Comparison of ENCODE assay signal across 8 cellular contexts in genomic region chr5:148828461-148829247, GRCh38. TPM values are rescaled to one million over a fixed set of nuclear protein-coding genes. Genes with fewer than 3 reads are reported as not detected.
DNase-seq lines count a peak whose midpoint lies in the region; ATAC-seq and TF ChIP-seq lines count a peak whose summit lies in the region.

No MANE protein-coding gene starts in this region.

- H3K9me3 Mint-ChIP-seq in IgD-negative memory B cell (no peaks in the 10 kb centered on the region), MCF 10A (ENCODE audit: unreplicated experiment) (no peaks in the 10 kb centered on the region)
- H3K9me3 Mint-ChIP-seq in naive thymus-derived CD4-positive, alpha-beta T cell, result no peaks in the 10 kb centered on the region

- H3K9me3 ChIP-seq in naive thymus-derived CD4-positive, alpha-beta T cell (ENCODE audit: control insufficient read depth in 2 of 3, low read length in 3 of 3), result no peaks in the 10 kb centered on the region

- H3K27ac Mint-ChIP-seq in IgD-negative memory B cell (peak overlapping the region; percentile 57 to 95 (median 84)), MCF 10A (ENCODE audit: low read depth, unreplicated experiment) (peak overlapping the region; percentile 91)
- no peak overlapping the region for H3K27ac Mint-ChIP-seq in naive thymus-derived CD4-positive, alpha-beta T cell

- no peak for ATAC-seq in naive thymus-derived CD4-positive, alpha-beta T cell
- ATAC-seq in HG02870 (IDR thresholded peaks at IDR 0.05; ENCODE audit: unreplicated experiment), result no peak
- no peak for ATAC-seq in sciatic nerve

- H3K4me1 ChIP-seq in naive thymus-derived CD4-positive, alpha-beta T cell (ENCODE audit: control insufficient read depth in 2 of 2, insufficient read depth in 2 of 2, low read length in 2 of 2), result peaks cover 7 to 28% of the 10 kb centered on the region in 2 donors

- H3K36me3 ChIP-seq in naive thymus-derived CD4-positive, alpha-beta T cell (ENCODE audit: control insufficient read depth in 2 of 3, insufficient read depth in 3 of 3, low read length in 3 of 3), result no peaks in the 10 kb centered on the region

- H3K4me1 Mint-ChIP-seq in IgD-negative memory B cell (peaks cover 44 to 74% (median 55%) of the 10 kb centered on the region in 3 donors), MCF 10A (ENCODE audit: insufficient read depth, unreplicated experiment) (peaks cover 66% of the 10 kb centered on the region)
- peaks cover 20 to 44% (median 33%) of the 10 kb centered on the region in 7 donors for H3K4me1 Mint-ChIP-seq in naive thymus-derived CD4-positive, alpha-beta T cell

- intact Hi-C loops in MCF 10A (cut with micrococcal nuclease), result loop anchor here (1.0 kb wide), 3 partner anchors 85 to 129 kb away; no protein-coding TSS in a partner anchor
- intact Hi-C loops in naive thymus-derived CD4-positive, alpha-beta T cell (cut with micrococcal nuclease), result loop anchor here (5.0 to 10.0 kb wide), 5 partner anchors 96 to 724 kb away; partner anchors contain the start of genes GRPEL2 (in 2 of the 2) and CSNK1A1 (in 1 of the 2)
- intact Hi-C loops in sciatic nerve (cut with DNase I), result no loop called here

- H3K27me3 ChIP-seq in naive thymus-derived CD4-positive, alpha-beta T cell (ENCODE audit: control insufficient read depth in 2 of 2, insufficient read depth in 2 of 2, low read length in 2 of 2), result no peaks in the 10 kb centered on the region

- TSS peak; percentile 29 for BruUV-seq in MCF 10A (replicated peaks; lab: Mats Ljungman, UMichigan)

- H3K27me3 Mint-ChIP-seq in IgD-negative memory B cell, result no peaks in the 10 kb centered on the region
- H3K27me3 Mint-ChIP-seq in MCF 10A (ENCODE audit: insufficient read depth, unreplicated experiment), result no peaks in the 10 kb centered on the region
- peaks cover 0 to 68% (median 5%) of the 10 kb centered on the region in 5 donors for H3K27me3 Mint-ChIP-seq in naive thymus-derived CD4-positive, alpha-beta T cell

- H3K36me3 Mint-ChIP-seq in IgD-negative memory B cell, result no peaks in the 10 kb centered on the region
- H3K36me3 Mint-ChIP-seq in MCF 10A (ENCODE audit: insufficient read depth, unreplicated experiment), result peaks cover 25% of the 10 kb centered on the region
- H3K36me3 Mint-ChIP-seq in naive thymus-derived CD4-positive, alpha-beta T cell, result no peaks in the 10 kb centered on the region

- H3K4me3 Mint-ChIP-seq in IgD-negative memory B cell, result peak overlapping the region; percentile 88 to 95 (median 95)
- peak overlapping the region; percentile 90 for H3K4me3 Mint-ChIP-seq in MCF 10A (ENCODE audit: unreplicated experiment)
- peak overlapping the region in 9 of 10 donors; percentile 4 to 93 (median 22) for H3K4me3 Mint-ChIP-seq in naive thymus-derived CD4-positive, alpha-beta T cell

- TF ChIP-seq CTCF in MCF 10A (IDR thresholded peaks at IDR 0.05; ENCODE audit: unreplicated experiment), result peak; percentile 58

- H3K4me3 ChIP-seq in naive thymus-derived CD4-positive, alpha-beta T cell (ENCODE audit: low read length), result peak overlapping the region; percentile 75

- DNase-seq in CD1c-positive myeloid dendritic cell (ENCODE audit: extremely low spot score) (peak; percentile 48), MCF 10A (ENCODE audit: unreplicated experiment) (peak; percentile 70), HuH-7.5 (ENCODE audit: low spot score) (no peak), sciatic nerve (ENCODE audit: low spot score) (no peak)
- no peak for DNase-seq in naive thymus-derived CD4-positive, alpha-beta T cell
- no peak for DNase-seq in effector CD8-positive, alpha-beta T cell (lab: John Stamatoyannopoulos, UW)

- POLR2A ChIA-PET in MCF 10A (lab: Yijun Ruan, JAX), result interaction anchor here (0.6 to 10.6 kb wide), 41 partner anchors 9 to 706 kb away, joined by 3 to 255 read pairs (median 5); no protein-coding TSS in a partner anchor
- POLR2A ChIA-PET in naive thymus-derived CD4-positive, alpha-beta T cell (lab: Charles Lee), result interaction anchor here (0.7 kb wide), 1 partner anchor 9 kb away, joined by 3 read pairs; no protein-coding TSS in a partner anchor

- CTCF ChIA-PET in MCF 10A (lab: Yijun Ruan, JAX), result interaction anchor here (0.5 to 9.6 kb wide), 47 partner anchors 8 to 719 kb away, joined by 3 to 150 read pairs (median 4); no protein-coding TSS in a partner anchor
- CTCF ChIA-PET in naive thymus-derived CD4-positive, alpha-beta T cell (lab: Charles Lee), result interaction anchor here (1.2 kb wide), 1 partner anchor 9 kb away, joined by 3 read pairs; no protein-coding TSS in a partner anchor

- H3K27ac ChIP-seq in naive thymus-derived CD4-positive, alpha-beta T cell (ENCODE audit: low read depth, low read length), result no peak overlapping the region

RNA-seq across cellular contexts. Expression of gene ADRB2, which starts 2.2 kb away (rescaled TPM):
- polyA plus RNA-seq in IgD-negative memory B cell, result 9.1 TPM
- total RNA-seq in MCF 10A (2022) (6.9 and 9.5 TPM in 2 replicates), sciatic nerve (6.7 TPM)
- 10 to 100 TPM in 1 of 5 experiments, 1 to 10 TPM in 3, under 1 TPM in 1; 0.36 to 14.4 (median 1.3) TPM for total RNA-seq in naive thymus-derived CD4-positive, alpha-beta T cell
- polyA plus RNA-seq in naive thymus-derived CD4-positive, alpha-beta T cell, result under 1 TPM; 0.21 to 0.25 TPM

Comparison
In these comparisons a context has a peak if more than half of its experiments do, and no peak if none do; other contexts are left out.
1. DNase-seq: peak in CD1c-positive myeloid dendritic cell (single experiment) and MCF 10A (single experiment); none in naive thymus-derived CD4-positive, alpha-beta T cell (0 of 9), effector CD8-positive, alpha-beta T cell (single experiment), HuH-7.5 (single experiment) and sciatic nerve (single experiment).
2. H3K27ac Mint-ChIP-seq: peak in IgD-negative memory B cell (3 of 3) and MCF 10A (single experiment); none in naive thymus-derived CD4-positive, alpha-beta T cell (0 of 9).
3. H3K4me3 Mint-ChIP-seq: peak in every context shown above with its lines; median percentile 95 in IgD-negative memory B cell; 90 in MCF 10A; 22 in naive thymus-derived CD4-positive, alpha-beta T cell.